12 cellular contexts compared by ENCODE assay signal in the genomic region with DNA sequence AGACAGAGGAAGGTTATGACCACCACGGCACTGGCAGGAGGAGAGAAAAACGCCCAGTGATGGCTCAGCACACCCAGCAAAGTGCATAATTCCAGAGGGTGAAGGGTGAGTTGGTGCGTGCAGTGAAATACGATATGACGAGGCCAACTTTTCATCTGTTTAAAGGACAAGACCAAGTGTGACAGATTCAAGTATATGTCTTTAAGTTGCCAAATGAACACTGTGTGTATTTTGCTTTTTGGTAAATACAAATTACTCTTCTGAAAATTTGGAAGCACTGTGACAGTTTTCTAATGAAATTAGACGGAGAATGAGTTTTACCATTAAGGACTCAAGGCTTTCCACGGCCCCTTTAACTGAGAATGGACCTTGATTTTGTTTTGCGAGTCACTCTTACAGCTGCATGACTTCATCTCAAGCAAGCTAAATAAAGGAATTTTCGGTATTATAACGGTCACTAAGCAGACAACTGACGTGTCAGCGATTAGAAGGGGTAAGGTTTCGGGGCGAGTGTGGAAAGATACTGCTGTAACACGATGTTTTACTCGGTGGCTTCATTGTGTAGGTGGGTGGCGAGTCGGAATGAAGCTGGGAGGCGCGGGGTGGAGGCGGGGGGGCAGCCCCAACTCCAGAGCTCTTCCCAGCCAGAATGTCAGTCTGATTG. TPM values are rescaled to one million over a fixed set of nuclear protein-coding genes. Genes with fewer than 3 reads are reported as not detected.
DNase-seq lines count a peak whose midpoint lies in the region; ATAC-seq and TF ChIP-seq lines count a peak whose summit lies in the region.
"Had no signal": no experiment of that assay in that cellular context is flagged by ENCODE, and none has a peak within 500 bp of the region (broad histone marks: within the 10 kb centered on the region; RNA-seq: fewer than 3 reads in every experiment).

No MANE protein-coding gene starts in this region.

- H3K27me3 ChIP-seq in Peyer's patch (no peaks in the 10 kb centered on the region), duodenal mucosa (ENCODE audit: control insufficient read depth in 1 of 2, insufficient read depth in 2 of 2, low read length in 2 of 2) (no peaks in the 10 kb centered on the region), mesenchymal stem cell (ENCODE audit: control insufficient read depth in 1 of 2, insufficient read depth in 1 of 2, low read length in 2 of 2) (no peaks in the 10 kb centered on the region), thoracic aorta (replicated peaks; ENCODE audit: insufficient read depth) (no peaks in the 10 kb centered on the region)
- H3K27me3 ChIP-seq: pancreas had no signal

- peak overlapping the region in 1 of 2 experiments; percentile 7 for H3K4ac ChIP-seq in mesenchymal stem cell (ENCODE audit: low read depth in 1 of 2, low read length in 2 of 2)

- no peak overlapping the region for H2BK120ac ChIP-seq in mesenchymal stem cell (ENCODE audit: low read depth, low read length)

- ATAC-seq in thoracic aorta (ENCODE audit: insufficient number of reproducible peaks, low FRiP score, low read depth) (peak; percentile 63), HG02759 (IDR thresholded peaks at IDR 0.05; ENCODE audit: unreplicated experiment) (no peak)
- ATAC-seq: pancreas had no signal

- no peak overlapping the region for H2AFZ ChIP-seq in mesenchymal stem cell (ENCODE audit: low read depth, low read length)

- peak overlapping the region in 1 of 2 experiments; percentile 64 for H3K18ac ChIP-seq in mesenchymal stem cell (ENCODE audit: low read depth in 1 of 2, low read length in 2 of 2)

- peak overlapping the region; percentile 27 for H3K4me2 ChIP-seq in mesenchymal stem cell (ENCODE audit: low read length, poor library complexity, severe bottlenecking)

- peak overlapping the region; percentile 1 for H4K8ac ChIP-seq in mesenchymal stem cell (ENCODE audit: low read length)

- TF ChIP-seq CTCF in Peyer's patch (IDR thresholded peaks at IDR 0.05) (no peak), thoracic aorta (IDR thresholded peaks at IDR 0.05) (no peak)

- no peak for TF ChIP-seq POLR2A in Peyer's patch (IDR thresholded peaks at IDR 0.05)

- H3K23ac ChIP-seq in mesenchymal stem cell (ENCODE audit: low read length in 2 of 2), result no peak overlapping the region

- no peak overlapping the region for H3K14ac ChIP-seq in mesenchymal stem cell (ENCODE audit: low read length in 2 of 2)

- H3K9me3 ChIP-seq in Peyer's patch (no peaks in the 10 kb centered on the region), duodenal mucosa (ENCODE audit: control insufficient read depth in 1 of 2, low read length in 2 of 2) (no peaks in the 10 kb centered on the region), mesenchymal stem cell (ENCODE audit: control insufficient read depth, low read length) (no peaks in the 10 kb centered on the region), thoracic aorta (no peaks in the 10 kb centered on the region)
- H3K9me3 ChIP-seq: pancreas had no signal

- peak overlapping the region; percentile 97 for H2BK5ac ChIP-seq in mesenchymal stem cell (ENCODE audit: low read depth, low read length, poor library complexity, severe bottlenecking)

- H2AK5ac ChIP-seq in mesenchymal stem cell (ENCODE audit: low read length, severe bottlenecking), result peak overlapping the region; percentile 99

- H3K27ac ChIP-seq in Peyer's patch (peak overlapping the region; percentile 53 to 73 (median 68)), duodenal mucosa (ENCODE audit: low read depth, low read length) (peak overlapping the region; percentile 6), mesenchymal stem cell (ENCODE audit: low read length, poor library complexity, severe bottlenecking) (peak overlapping the region; percentile 99), thoracic aorta (peak overlapping the region; percentile 96)
- H3K27ac ChIP-seq: pancreas had no signal

- H3K79me1 ChIP-seq in mesenchymal stem cell (replicated peaks; ENCODE audit: low read length, poor library complexity, severe bottlenecking), result peaks cover 4% of the 10 kb centered on the region

- H3K36me3 ChIP-seq in Peyer's patch, result no peaks in the 10 kb centered on the region
- no peaks in the 10 kb centered on the region for H3K36me3 ChIP-seq in duodenal mucosa (ENCODE audit: control insufficient read depth in 1 of 2, insufficient read depth in 2 of 2, low read length in 2 of 2)
- peaks cover 0 to 23% of the 10 kb centered on the region in 2 experiments for H3K36me3 ChIP-seq in mesenchymal stem cell (ENCODE audit: control insufficient read depth in 1 of 2, insufficient read depth in 2 of 2, low read depth in 1 of 2, low read length in 2 of 2)
- H3K36me3 ChIP-seq in thoracic aorta, result no peaks in the 10 kb centered on the region
- H3K36me3 ChIP-seq: pancreas had no signal

- H3K4me3 ChIP-seq in Peyer's patch (peak overlapping the region in 1 of 4 donors; percentile 8), duodenal mucosa (ENCODE audit: low read depth in 1 of 2, low read length in 2 of 2) (no peak overlapping the region), mesenchymal stem cell (ENCODE audit: insufficient read depth in 1 of 2, low read depth in 1 of 2, low read length in 2 of 2) (no peak overlapping the region), thoracic aorta (peak overlapping the region; percentile 67)
- H3K4me3 ChIP-seq: pancreas had no signal

- no peak overlapping the region for H2BK15ac ChIP-seq in mesenchymal stem cell (ENCODE audit: low read depth, poor library complexity, severe bottlenecking)

- peak overlapping the region in 1 of 2 experiments; percentile 29 for H2BK12ac ChIP-seq in mesenchymal stem cell (ENCODE audit: low read length in 2 of 2)

- H4K91ac ChIP-seq in mesenchymal stem cell (ENCODE audit: low read length), result no peak overlapping the region

- peaks cover 0 to 17% (median 0%) of the 10 kb centered on the region in 4 donors for H3K4me1 ChIP-seq in Peyer's patch
- H3K4me1 ChIP-seq in duodenal mucosa (ENCODE audit: control insufficient read depth in 1 of 2, insufficient read depth in 2 of 2, low read length in 2 of 2), result peaks cover 0 to 6% of the 10 kb centered on the region in 2 donors
- H3K4me1 ChIP-seq in mesenchymal stem cell (ENCODE audit: control insufficient read depth, insufficient read depth, low read depth, low read length), result peaks cover 49% of the 10 kb centered on the region
- H3K4me1 ChIP-seq in thoracic aorta (ENCODE audit: control insufficient read depth in 1 of 2, low read depth in 2 of 2), result peaks cover 20 to 100% of the 10 kb centered on the region in 2 donors
- H3K4me1 ChIP-seq: pancreas had no signal

- WGBS in mesenchymal stem cell, result 83% methylated on average over 21 of the region's 21 CpGs

- DNase-seq in Peyer's patch (no peak), mesenchymal stem cell (no peak), thoracic aorta (ENCODE audit: low spot score) (no peak), NCI-H524 treated with DMSO at 0.1 percent for 48 hours (lab: John Stamatoyannopoulos, UW) (no peak)
- DNase-seq in activated CD8-positive, alpha-beta memory T cell treated with anti-CD3 and anti-CD28 coated beads for 24 hours, result no peak
- no peak for DNase-seq in stimulated activated CD4-positive, alpha-beta T cell treated with anti-CD3 and anti-CD28 coated beads, Interleukin-12 subunit alpha, Interleukin-12 subunit beta, amount 100 ng/mL, for 4 hours
- DNase-seq: activated CD8-positive, alpha-beta memory T cell treated with anti-CD3 and anti-CD28 coated beads, Interleukin-2, amount 50 U/mL, for 48 hours; cortex of kidney; NCI-H1105 treated with DMSO at 0.1 percent for 48 hours; pancreas had no signal

- H3K9ac ChIP-seq in duodenal mucosa (ENCODE audit: low read depth in 1 of 2, low read length in 2 of 2), result peak overlapping the region in 1 of 2 donors; percentile 22
- peak overlapping the region; percentile 59 for H3K9ac ChIP-seq in mesenchymal stem cell (ENCODE audit: low read length)

RNA-seq across cellular contexts. Expression of gene COL4A2, which starts 22.8 kb away (rescaled TPM):
- total RNA-seq in Peyer's patch (100 to 1,000 TPM in 2 of 4 donors, 10 to 100 TPM in 2; 56.6 to 139 (median 89.1) TPM), thoracic aorta (1,000 to 10,000 TPM in 1 of 2 donors, 100 to 1,000 TPM in 1; 999 to 1,135 TPM)
- polyA plus RNA-seq in mesenchymal stem cell (2013, experiment 1 of 2), result 2,099 TPM
- 2,053 TPM for polyA plus RNA-seq in mesenchymal stem cell (2013, experiment 2 of 2)

RNA-seq across cellular contexts. Expression of gene COL4A1, which starts 23.0 kb away (rescaled TPM):
- total RNA-seq in Peyer's patch, result 10 to 100 TPM; 28.0 to 69.3 (median 36.3) TPM
- polyA plus RNA-seq in mesenchymal stem cell (2013, experiment 1 of 2), result 2,271 TPM
- polyA plus RNA-seq in mesenchymal stem cell (2013, experiment 2 of 2), result 2,270 TPM
- 100 to 1,000 TPM; 505 to 852 TPM for total RNA-seq in thoracic aorta

Comparison
In these comparisons a context has a peak if more than half of its experiments do, and no peak if none do; other contexts are left out.
1. H3K27ac ChIP-seq: peak in every context shown above with its lines; median percentile 99 in mesenchymal stem cell; 96 in thoracic aorta; 68 in Peyer's patch; 6 in duodenal mucosa.
2. RNA of gene COL4A2, which starts 22.8 kb away (total RNA-seq): 999 to 1,135 TPM in thoracic aorta; 56.6 to 139 TPM in Peyer's patch; every median in the first group is over 4 times any median in the second.
3. RNA of gene COL4A1, which starts 23.0 kb away (total RNA-seq): 505 to 852 TPM in thoracic aorta; 28.0 to 69.3 TPM in Peyer's patch; every median in the first group is over 4 times any median in the second.